In genomic region chr13:39603424-39603947, GRCh38 we compare ENCODE assay signal across 8 cellular contexts. TPM values are rescaled to one million over a fixed set of nuclear protein-coding genes. Genes with fewer than 3 reads are reported as not detected.
DNase-seq lines count a peak whose midpoint lies in the region; ATAC-seq and TF ChIP-seq lines count a peak whose summit lies in the region.

No MANE protein-coding gene starts in this region.

- 1% methylated on average over 14 of the region's 15 CpGs for WGBS in HUES64
- WGBS in hepatocyte (ENCODE audit: low lambda C conversion rate, missing lambda C conversion rate), result 4% methylated on average over 13 of the region's 15 CpGs

- H3K9me3 ChIP-seq in HUES64 (ENCODE audit: insufficient read depth, low read depth, low read length) (no peaks in the 10 kb centered on the region), hepatocyte (ENCODE audit: low read depth) (no peaks in the 10 kb centered on the region), skeletal muscle satellite cell (replicated peaks; ENCODE audit: low read length) (no peaks in the 10 kb centered on the region)

- peak; percentile 68 for DNase-seq in EL
- no peak for DNase-seq in activated naive CD8-positive, alpha-beta T cell treated with anti-CD3 and anti-CD28 coated beads, Interleukin-2, amount 50 U/mL, for 24 hours
- DNase-seq in hepatocyte (ENCODE audit: low spot score), result peak; percentile 35

- H3K4me2 ChIP-seq in hepatocyte (peak overlapping the region; percentile 98), skeletal muscle satellite cell (ENCODE audit: low read length) (peak overlapping the region; percentile 99)

- H3K27me3 Mint-ChIP-seq in activated naive CD8-positive, alpha-beta T cell treated with anti-CD3 and anti-CD28 coated beads, Interleukin-2, amount 50 U/mL, for 24 hours, result peaks cover 53% of the 10 kb centered on the region

- no peaks in the 10 kb centered on the region for H4K20me1 ChIP-seq in hepatocyte (ENCODE audit: insufficient read depth, poor library complexity, severe bottlenecking)

- no peak for TF ChIP-seq CTCF in hepatocyte (IDR thresholded peaks at IDR 0.05; ENCODE audit: poor library complexity)

- peak overlapping the region; percentile 99 for H2AFZ ChIP-seq in hepatocyte

- no peaks in the 10 kb centered on the region for H3K9me2 ChIP-seq in hepatocyte (replicated peaks; ENCODE audit: insufficient read depth)

- H3K36me3 Mint-ChIP-seq in activated naive CD8-positive, alpha-beta T cell treated with anti-CD3 and anti-CD28 coated beads, Interleukin-2, amount 50 U/mL, for 24 hours (ENCODE audit: low read depth), result no peaks in the 10 kb centered on the region

- H3K4me1 Mint-ChIP-seq in activated naive CD8-positive, alpha-beta T cell treated with anti-CD3 and anti-CD28 coated beads, Interleukin-2, amount 50 U/mL, for 24 hours, result peaks cover 14% of the 10 kb centered on the region

- H3K4me3 ChIP-seq in HUES64 (ENCODE audit: low read length) (peak overlapping the region; percentile 92), hepatocyte (peak overlapping the region; percentile 85), skeletal muscle satellite cell (ENCODE audit: low read length) (peak overlapping the region; percentile 91)

- H3K27me3 ChIP-seq in HUES64 (ENCODE audit: insufficient read depth, low read length), result peaks cover 58% of the 10 kb centered on the region
- peaks cover 24% of the 10 kb centered on the region for H3K27me3 ChIP-seq in hepatocyte
- no peaks in the 10 kb centered on the region for H3K27me3 ChIP-seq in skeletal muscle satellite cell (ENCODE audit: control insufficient read depth, insufficient read depth, low read length)

- H3K27ac ChIP-seq in HUES64 (ENCODE audit: low read depth, low read length) (no peak overlapping the region), hepatocyte (peak overlapping the region; percentile 75)

- H3K36me3 ChIP-seq in HUES64 (ENCODE audit: insufficient read depth, low read length) (no peaks in the 10 kb centered on the region), hepatocyte (replicated peaks; ENCODE audit: insufficient read depth, low read depth) (no peaks in the 10 kb centered on the region), skeletal muscle satellite cell (ENCODE audit: insufficient read depth, low read length) (peaks cover 5% of the 10 kb centered on the region)

- H3K4me1 ChIP-seq in HUES64 (ENCODE audit: insufficient read depth, low read length) (no peaks in the 10 kb centered on the region), hepatocyte (ENCODE audit: insufficient read depth) (peaks cover 4% of the 10 kb centered on the region), skeletal muscle satellite cell (ENCODE audit: control insufficient read depth, insufficient read depth, low read length) (peaks cover 18% of the 10 kb centered on the region)

- H3K9ac ChIP-seq in HUES64 (ENCODE audit: low read depth, low read length) (peak overlapping the region; percentile 12; the same call in 1 of the 2 replicates), skeletal muscle satellite cell (ENCODE audit: low read depth, low read length) (peak overlapping the region; percentile 92)

- H3K79me2 ChIP-seq in hepatocyte, result no peaks in the 10 kb centered on the region

- H3K27ac Mint-ChIP-seq in activated naive CD8-positive, alpha-beta T cell treated with anti-CD3 and anti-CD28 coated beads, Interleukin-2, amount 50 U/mL, for 24 hours, result no peak overlapping the region

- ATAC-seq in GM21390 (IDR thresholded peaks at IDR 0.05; ENCODE audit: unreplicated experiment) (peak; percentile 38), GM21576 (IDR thresholded peaks at IDR 0.05; ENCODE audit: unreplicated experiment) (no peak), GM18520 (IDR thresholded peaks at IDR 0.05; ENCODE audit: unreplicated experiment) (no peak)
- peak; percentile 38 for ATAC-seq in activated naive CD8-positive, alpha-beta T cell treated with anti-CD3 and anti-CD28 coated beads, Interleukin-2, amount 50 U/mL, for 24 hours

- H3K4me3 Mint-ChIP-seq in activated naive CD8-positive, alpha-beta T cell treated with anti-CD3 and anti-CD28 coated beads, Interleukin-2, amount 50 U/mL, for 24 hours, result peak overlapping the region; percentile 80

- no peaks in the 10 kb centered on the region for H3K9me3 Mint-ChIP-seq in activated naive CD8-positive, alpha-beta T cell treated with anti-CD3 and anti-CD28 coated beads, Interleukin-2, amount 50 U/mL, for 24 hours

RNA-seq across cellular contexts. Expression of gene LHFPL6, which starts 0.5 kb away (rescaled TPM):
- 8.4 TPM for polyA plus RNA-seq in HUES64 (2013, experiment 1 of 2)
- 10.1 TPM for polyA plus RNA-seq in HUES64 (2013, experiment 2 of 2)
- 7.2 and 12.1 TPM in 2 replicates for total RNA-seq in hepatocyte
- 14.1 and 17.2 TPM in 2 replicates for polyA plus RNA-seq in hepatocyte
- total RNA-seq in skeletal muscle satellite cell (2012; rRNA removed), result 49.2 and 56.1 TPM in 2 replicates

RNA-seq across cellular contexts. Expression of gene COG6, which starts 52.0 kb away (rescaled TPM):
- 11.7 TPM for polyA plus RNA-seq in HUES64 (2013, experiment 1 of 2)
- 15.6 TPM for polyA plus RNA-seq in HUES64 (2013, experiment 2 of 2)
- 37.0 and 37.3 TPM in 2 replicates for total RNA-seq in hepatocyte
- 18.3 and 25.3 TPM in 2 replicates for polyA plus RNA-seq in hepatocyte
- total RNA-seq in skeletal muscle satellite cell (2012; rRNA removed), result 21.8 and 30.6 TPM in 2 replicates

Comparison
In these comparisons a context has a peak if more than half of its experiments do, and no peak if none do; other contexts are left out.
1. ATAC-seq: peak in GM21390 (single experiment) and activated naive CD8-positive, alpha-beta T cell treated with anti-CD3 and anti-CD28 coated beads, Interleukin-2, amount 50 U/mL, for 24 hours (single experiment); none in GM21576 (single experiment) and GM18520 (single experiment).
2. Peak in every context shown above with its lines, with median percentiles within 50 percentile points of each other: H3K4me3 ChIP-seq.